In genomic region chr2:223722226-223722625, GRCh38 we compare ENCODE assay signal across 13 cellular contexts.
"Had no signal": no experiment of that assay in that cellular context is flagged by ENCODE, and none has a peak within 500 bp of the region (broad histone marks: within the 10 kb centered on the region; RNA-seq: fewer than 3 reads in every experiment).

No MANE protein-coding gene starts in this region.

- H3K4me1 Mint-ChIP-seq: activated T-helper 17 cell treated with anti-CD3 and anti-CD28 coated beads, Interleukin-2, amount 50 U/mL, for 72 hours; stimulated activated naive CD8-positive, alpha-beta T cell treated with anti-CD3 and anti-CD28 coated beads, Interleukin-15, amount 100 ng/mL, for 72 hours had no signal

- H3K27ac ChIP-seq: epithelial cell of prostate, ovary, spleen, testis, upper lobe of right lung had no signal

- H3K9me3 Mint-ChIP-seq: immature natural killer cell had no signal

- DNase-seq: activated naive CD4-positive, alpha-beta T cell treated with Interleukin-2 at 50 U/mL for 16 hours; aorta; dermis blood vessel endothelial cell; immature natural killer cell; ovary; spleen; stimulated activated naive CD8-positive, alpha-beta T cell treated with anti-CD3 and anti-CD28 coated beads, Interleukin-15, amount 100 ng/mL, for 72 hours; testis; upper lobe of right lung had no signal

- H3K4me3 ChIP-seq: ovary, spleen, testis, upper lobe of right lung had no signal

- ATAC-seq: activated CD4-positive, CD25-positive, alpha-beta regulatory T cell treated with anti-CD3 and anti-CD28 coated beads, Interleukin-2, amount 50 U/mL, for 24 hours; activated T-helper 17 cell treated with anti-CD3 and anti-CD28 coated beads, Interleukin-2, amount 50 U/mL, for 72 hours; sciatic nerve; stimulated activated naive CD8-positive, alpha-beta T cell treated with anti-CD3 and anti-CD28 coated beads, Interleukin-15, amount 100 ng/mL, for 72 hours; upper lobe of right lung had no signal

- H3K4me3 Mint-ChIP-seq: activated T-helper 17 cell treated with anti-CD3 and anti-CD28 coated beads, Interleukin-2, amount 50 U/mL, for 72 hours; immature natural killer cell; stimulated activated naive CD8-positive, alpha-beta T cell treated with anti-CD3 and anti-CD28 coated beads, Interleukin-15, amount 100 ng/mL, for 72 hours had no signal

- H3K4me1 ChIP-seq: upper lobe of right lung had no signal

- H3K36me3 ChIP-seq: ovary, spleen, upper lobe of right lung had no signal

- H3K27ac Mint-ChIP-seq: activated T-helper 17 cell treated with anti-CD3 and anti-CD28 coated beads, Interleukin-2, amount 50 U/mL, for 72 hours; immature natural killer cell had no signal

- H3K27me3 ChIP-seq: ovary, spleen, testis, upper lobe of right lung had no signal

- H3K9me3 ChIP-seq: ovary, testis, upper lobe of right lung had no signal
